Comparison of ENCODE assay signal across 11 cellular contexts in genomic region chr6:43095939-43096338, GRCh38. TPM values are rescaled to one million over a fixed set of nuclear protein-coding genes. Genes with fewer than 3 reads are reported as not detected.
DNase-seq lines count a peak whose midpoint lies in the region; ATAC-seq, FAIRE-seq and TF ChIP-seq lines count a peak whose summit lies in the region.
"Had no signal": no experiment of that assay in that cellular context is flagged by ENCODE, and none has a peak within 500 bp of the region (broad histone marks: within the 10 kb centered on the region; RNA-seq: fewer than 3 reads in every experiment).

No MANE protein-coding gene starts in this region.

- peak in 2 of 4 donors; percentile 20 to 28 for ATAC-seq in pancreas
- ATAC-seq in GM18498 (IDR thresholded peaks at IDR 0.05; ENCODE audit: unreplicated experiment) = no peak
- no peak for ATAC-seq in natural killer cell
- no peak for ATAC-seq in GM21367 (IDR thresholded peaks at IDR 0.05; ENCODE audit: unreplicated experiment)
- ATAC-seq: T-cell had no signal

- H3K4me1 ChIP-seq in endodermal cell (ENCODE audit: control insufficient read depth, insufficient read depth, low read length) (peaks cover 10% of the 10 kb centered on the region), pancreas (peaks cover 0 to 3% (median 0%) of the 10 kb centered on the region in 3 donors)

- H3K4me3 ChIP-seq in endodermal cell (ENCODE audit: low read length) (no peak overlapping the region), pancreas (no peak overlapping the region)
- H3K4me3 ChIP-seq: lung had no signal

- BruUV-seq in Calu3 (replicated peaks; lab: Mats Ljungman, UMichigan) = no TSS peak

- TF ChIP-seq CTCF in Calu3 (IDR thresholded peaks at IDR 0.05; ENCODE audit: unreplicated experiment) = no peak
- no peak for TF ChIP-seq CTCF in endodermal cell (conservative IDR thresholded peaks at IDR 0.05)
- TF ChIP-seq CTCF in pancreas (IDR thresholded peaks at IDR 0.05) = no peak
- no peak for TF ChIP-seq CTCF in natural killer cell (IDR thresholded peaks at IDR 0.05)

- H3K27ac Mint-ChIP-seq in Calu3 (ENCODE audit: unreplicated experiment) = peak overlapping the region; percentile 68
- peak overlapping the region; percentile 85 for H3K27ac Mint-ChIP-seq in endodermal cell
- no peak overlapping the region for H3K27ac Mint-ChIP-seq in natural killer cell
- H3K27ac Mint-ChIP-seq: T-cell had no signal

- H3K9me3 ChIP-seq in endodermal cell (ENCODE audit: control insufficient read depth, low read length) = no peaks in the 10 kb centered on the region
- no peaks in the 10 kb centered on the region for H3K9me3 ChIP-seq in pancreas

- H3K9me3 Mint-ChIP-seq in Calu3 (ENCODE audit: low read depth, unreplicated experiment) (no peaks in the 10 kb centered on the region), endodermal cell (no peaks in the 10 kb centered on the region), natural killer cell (no peaks in the 10 kb centered on the region)
- H3K9me3 Mint-ChIP-seq: T-cell had no signal

- H3K4me1 Mint-ChIP-seq in Calu3 (ENCODE audit: low read depth, unreplicated experiment) (peaks cover 49% of the 10 kb centered on the region), endodermal cell (peaks cover 46% of the 10 kb centered on the region), natural killer cell (peaks cover 0 to 8% of the 10 kb centered on the region in 2 donors)

- WGBS in endodermal cell (ENCODE audit: insufficient coverage in 1 of 2, insufficient read length in 1 of 2), 2 experiments = 55 to 72% methylated on average over 6 to 7 of the region's 7 CpGs
- 59 to 60% methylated on average over 7 of the region's 7 CpGs for WGBS in pancreas, 2 donors

- H3K9ac ChIP-seq in endodermal cell (ENCODE audit: extremely low read depth, low read length, poor library complexity, severe bottlenecking) = no peak overlapping the region

- H3K27me3 Mint-ChIP-seq in Calu3 (ENCODE audit: unreplicated experiment) (no peaks in the 10 kb centered on the region), endodermal cell (ENCODE audit: insufficient read depth) (no peaks in the 10 kb centered on the region), natural killer cell (ENCODE audit: low read depth in 2 of 2) (no peaks in the 10 kb centered on the region)

- CTCF ChIA-PET in Calu3 (lab: Charles Lee) = interaction anchor here (0.5 to 2.0 kb wide), 8 partner anchors 14 to 796 kb away, joined by 3 to 9 read pairs (median 4); partner anchors contain the start of genes KLC4, KLHDC3, MEA1 and MRPL2

- no peaks in the 10 kb centered on the region for H3K27me3 ChIP-seq in endodermal cell (ENCODE audit: control insufficient read depth, insufficient read depth, low read length, poor library complexity, severe bottlenecking)
- H3K27me3 ChIP-seq in pancreas = no peaks in the 10 kb centered on the region

- H3K36me3 Mint-ChIP-seq in Calu3 (ENCODE audit: insufficient read depth, unreplicated experiment) = no peaks in the 10 kb centered on the region
- H3K36me3 Mint-ChIP-seq in endodermal cell (ENCODE audit: low read depth) = no peaks in the 10 kb centered on the region
- H3K36me3 Mint-ChIP-seq in natural killer cell = no peaks in the 10 kb centered on the region
- H3K36me3 Mint-ChIP-seq: T-cell had no signal

- no peak for FAIRE-seq in pancreas (lab: Jason Lieb, UNC)

- H3K36me3 ChIP-seq in endodermal cell (ENCODE audit: control insufficient read depth, insufficient read depth, low read length) (no peaks in the 10 kb centered on the region), pancreas (no peaks in the 10 kb centered on the region)

- DNase-seq in Calu3 = no peak
- DNase-seq in LHCN-M2 (ENCODE audit: low read depth) = peak; percentile 46
- peak; percentile 77 for DNase-seq in endodermal cell
- DNase-seq in pancreas = no peak
- DNase-seq in natural killer cell = no peak
- no peak for DNase-seq in inferior parietal cortex (ENCODE audit: extremely low spot score)
- DNase-seq: stimulated activated CD4-positive, alpha-beta T cell treated with anti-CD3 and anti-CD28 coated beads, Interleukin-15, amount 100 ng/mL, for 24 hours; T-cell had no signal

- peak overlapping the region; percentile 59 for H3K4me3 Mint-ChIP-seq in Calu3 (ENCODE audit: low read depth, unreplicated experiment)
- no peak overlapping the region for H3K4me3 Mint-ChIP-seq in endodermal cell
- H3K4me3 Mint-ChIP-seq in natural killer cell = no peak overlapping the region
- H3K4me3 Mint-ChIP-seq: T-cell had no signal

- intact Hi-C loops in Calu3 (cut with micrococcal nuclease; ENCODE audit: unreplicated experiment) = no loop called here
- intact Hi-C loops in pancreas (cut with DNase I) = no loop called here
- intact Hi-C loops in natural killer cell (cut with micrococcal nuclease) = no loop called here

- H3K27ac ChIP-seq in endodermal cell (ENCODE audit: low read depth, low read length) (peak overlapping the region; percentile 73), pancreas (peak overlapping the region; percentile 11 to 67 (median 50))

RNA-seq across cellular contexts. Expression of gene PTK7, which starts 19.8 kb away (rescaled TPM):
- total RNA-seq in Calu3 (2022) (49.7 and 66.0 TPM in 2 replicates), LHCN-M2 (2014; rRNA removed) (52.3 and 52.8 TPM in 2 replicates), endodermal cell (100 to 1,000 TPM; 167 to 183 TPM), pancreas (10 to 100 TPM in 5 of 6 donors, 1 to 10 TPM in 1; 9.8 to 44.2 (median 15.8) TPM), natural killer cell (1 to 10 TPM; 1.7 to 5.6 (median 2.8) TPM)
- polyA plus RNA-seq in LHCN-M2 (2012) = 46.6 TPM
- polyA plus RNA-seq in endodermal cell (2013, experiment 1 of 2) = 126 TPM
- 121 TPM for polyA plus RNA-seq in endodermal cell (2013, experiment 2 of 2)
- 10 to 100 TPM; 21.7 to 33.1 TPM for polyA plus RNA-seq in pancreas

RNA-seq across cellular contexts. Expression of gene KLC4, which starts 36.5 kb away (rescaled TPM):
- 42.1 and 50.7 TPM in 2 replicates for total RNA-seq in Calu3 (2022)
- 10.6 and 11.2 TPM in 2 replicates for total RNA-seq in LHCN-M2 (2014; rRNA removed)
- polyA plus RNA-seq in LHCN-M2 (2012) = 11.3 TPM
- total RNA-seq in endodermal cell = 10 to 100 TPM; 36.6 to 38.0 TPM
- 40.7 TPM for polyA plus RNA-seq in endodermal cell (2013, experiment 1 of 2)
- polyA plus RNA-seq in endodermal cell (2013, experiment 2 of 2) = 35.4 TPM
- total RNA-seq in pancreas = 10 to 100 TPM; 11.3 to 24.2 (median 15.4) TPM
- polyA plus RNA-seq in pancreas = 10 to 100 TPM; 33.0 to 46.1 TPM
- 10 to 100 TPM; 35.9 to 39.4 (median 37.4) TPM for total RNA-seq in natural killer cell

RNA-seq across cellular contexts. Expression of gene MRPL2, which starts 36.7 kb away (rescaled TPM):
- total RNA-seq in Calu3 (2022) (125 and 135 TPM in 2 replicates), LHCN-M2 (2014; rRNA removed) (11.5 and 19.4 TPM in 2 replicates), endodermal cell (10 to 100 TPM; 51.6 to 65.2 TPM), pancreas (10 to 100 TPM; 19.9 to 31.6 (median 25.7) TPM), natural killer cell (10 to 100 TPM; 33.4 to 38.4 (median 33.9) TPM)
- polyA plus RNA-seq in LHCN-M2 (2012) = 65.6 TPM
- 64.5 TPM for polyA plus RNA-seq in endodermal cell (2013, experiment 1 of 2)
- polyA plus RNA-seq in endodermal cell (2013, experiment 2 of 2) = 63.3 TPM
- 10 to 100 TPM; 55.2 to 65.8 TPM for polyA plus RNA-seq in pancreas

RNA-seq across cellular contexts. Expression of gene CUL7, which starts 42.3 kb away (rescaled TPM):
- total RNA-seq in Calu3 (2022) (25.5 and 25.9 TPM in 2 replicates), LHCN-M2 (2014; rRNA removed) (38.6 and 42.4 TPM in 2 replicates), endodermal cell (10 to 100 TPM; 39.0 to 51.7 TPM), pancreas (10 to 100 TPM in 4 of 6 donors, 1 to 10 TPM in 2; 8.6 to 21.4 (median 12.2) TPM), natural killer cell (10 to 100 TPM in 1 of 3 donors, 1 to 10 TPM in 2; 9.6 to 10.1 (median 9.9) TPM)
- polyA plus RNA-seq in LHCN-M2 (2012) = 29.1 TPM
- 37.9 TPM for polyA plus RNA-seq in endodermal cell (2013, experiment 1 of 2)
- 36.0 TPM for polyA plus RNA-seq in endodermal cell (2013, experiment 2 of 2)
- 10 to 100 TPM; 17.1 to 20.4 TPM for polyA plus RNA-seq in pancreas

Comparison
In these comparisons a context has a peak if more than half of its experiments do, and no peak if none do; other contexts are left out.
1. DNase-seq: peak in LHCN-M2 (single experiment) and endodermal cell (single experiment); none in Calu3 (single experiment), pancreas (0 of 6), natural killer cell (single experiment) and inferior parietal cortex (single experiment).
2. H3K27ac Mint-ChIP-seq: peak in Calu3 (single experiment) and endodermal cell (single experiment); none in natural killer cell (0 of 2).